ENCODE assay signal across 23 cellular contexts in the genomic region with DNA sequence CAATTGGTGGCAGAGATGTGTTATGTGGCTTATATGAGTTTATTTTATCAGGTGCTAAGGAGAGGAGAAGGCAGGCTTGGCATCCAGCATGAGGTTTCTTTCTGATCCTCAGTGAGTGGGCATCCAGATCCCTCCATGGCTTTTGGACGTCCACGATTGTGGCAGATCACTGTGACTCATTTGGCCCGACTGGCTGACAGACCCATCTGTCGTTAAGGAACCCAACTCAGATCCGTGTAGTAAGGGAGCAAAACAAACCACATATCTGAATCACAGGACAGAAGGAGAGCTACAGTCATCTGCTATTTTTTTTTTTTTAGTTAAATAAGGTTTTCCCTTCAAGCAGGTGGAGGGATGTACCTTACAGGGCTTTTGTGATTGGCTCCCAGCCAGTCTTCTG.
"Had no signal": no experiment of that assay in that cellular context is flagged by ENCODE, and none has a peak within 500 bp of the region (broad histone marks: within the 10 kb centered on the region; RNA-seq: fewer than 3 reads in every experiment).

No MANE protein-coding gene starts in this region.

- H3K4me2 ChIP-seq: smooth muscle cell had no signal

- H3K4me3 ChIP-seq: adrenal gland, colonic mucosa, gastroesophageal sphincter, smooth muscle cell, testis, vagina had no signal

- H3K27me3 ChIP-seq: adrenal gland, colonic mucosa, gastroesophageal sphincter, testis, vagina had no signal

- H3K27ac ChIP-seq: adrenal gland, colonic mucosa, epithelial cell of prostate, gastroesophageal sphincter, testis, vagina, WERI-Rb-1 had no signal

- H3K4me1 ChIP-seq: adrenal gland, colonic mucosa, gastroesophageal sphincter, testis, vagina had no signal

- ATAC-seq: activated CD8-positive, alpha-beta T cell treated with anti-CD3 and anti-CD28 coated beads, Interleukin-2, amount 10 ng/mL, durations not matched to agents 7 days and 5 days; gastroesophageal sphincter; left cardiac atrium; sciatic nerve; stimulated activated naive B cell treated with anti-CD40 and anti-IgM and Interleukin-4, amounts not matched to agents 10 μg/mL and 1 μg/mL and 100 μg/mL, for 72 hours had no signal

- H3K36me3 ChIP-seq: adrenal gland, colonic mucosa, gastroesophageal sphincter, vagina, WERI-Rb-1 had no signal

- DNase-seq: activated CD4-positive, alpha-beta T cell treated with anti-CD3 and anti-CD28 coated beads, Interleukin-2, amount 10 ng/mL, durations not matched to agents 7 days and 5 days; activated CD4-positive, CD25-positive, alpha-beta regulatory T cell treated with anti-CD3 and anti-CD28 coated beads, Interleukin-2, amount 50 U/mL, for 72 hours; activated CD8-positive, alpha-beta T cell treated with anti-CD3 and anti-CD28 coated beads, Interleukin-2, amount 10 ng/mL, durations not matched to agents 7 days and 5 days; activated gamma-delta T cell treated with Interleukin-2 at 50 U/mL for 16 hours; adrenal gland; central memory CD4-positive, alpha-beta T cell; colonic mucosa; head of caudate nucleus; islet precursor cell; left cardiac atrium; midbrain; nephron progenitor cell; nucleus accumbens; stimulated activated CD4-positive, alpha-beta T cell treated with anti-CD3 and anti-CD28 coated beads, Interleukin-15, amount 100 ng/mL, for 24 hours; stimulated activated naive B cell treated with anti-CD40 and anti-IgM and Interleukin-4, amounts not matched to agents 10 μg/mL and 1 μg/mL and 100 μg/mL, for 72 hours; testis; trophoblast cell; WERI-Rb-1 had no signal

- H3K9me3 ChIP-seq: adrenal gland, colonic mucosa, gastroesophageal sphincter, testis, vagina had no signal
